ENCODE assay signal across 22 cellular contexts in the genomic region with DNA sequence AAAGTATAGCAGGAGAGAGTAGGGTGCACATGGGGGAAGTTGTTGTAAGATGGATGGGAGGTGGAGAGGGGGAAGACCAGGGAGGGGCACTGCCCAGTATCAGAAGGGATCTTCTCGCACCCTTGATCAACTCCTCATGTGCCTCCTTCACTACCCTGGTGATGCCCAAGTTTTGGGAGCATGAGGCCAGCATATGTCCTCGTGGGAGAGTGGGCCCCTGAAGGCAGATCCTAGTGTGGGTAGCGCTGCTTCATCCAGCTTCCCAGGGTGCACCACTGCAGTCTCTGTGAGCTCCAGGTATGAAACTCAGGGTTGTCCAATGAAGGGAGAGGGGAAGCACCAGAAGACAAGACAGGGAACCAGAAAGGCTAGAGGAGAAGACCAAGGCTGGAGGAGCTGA.
"Had no signal": no experiment of that assay in that cellular context is flagged by ENCODE, and none has a peak within 500 bp of the region (broad histone marks: within the 10 kb centered on the region; RNA-seq: fewer than 3 reads in every experiment).

No MANE protein-coding gene starts in this region.

- H3K27ac ChIP-seq: dorsolateral prefrontal cortex, gastrocnemius medialis, ovary, psoas muscle, skin epidermis, thoracic aorta, tibial nerve, upper lobe of left lung had no signal

- H3K36me3 Mint-ChIP-seq: memory B cell; mesothelial cell of epicardium; naive B cell; natural killer cell treated with Interleukin-12 subunit alpha and Interleukin-12 subunit beta and Interleukin-15 and Interleukin-18, amount 100 ng/mL, for 72 hours had no signal

- H3K27ac Mint-ChIP-seq: endodermal cell; memory B cell; mesothelial cell of epicardium; stimulated activated naive B cell treated with anti-CD40 and anti-IgM and Interleukin-4, amounts not matched to agents 10 μg/mL and 1 μg/mL and 100 μg/mL, for 72 hours; stimulated activated naive CD8-positive, alpha-beta T cell treated with anti-CD3 and anti-CD28 coated beads, Interleukin-15, Interleukin-2, amounts not matched to agents 100 ng/mL and 50 ng/mL, for 24 hours had no signal

- H3K4me2 ChIP-seq: hepatocyte had no signal

- DNase-seq: central memory CD4-positive, alpha-beta T cell; effector CD4-positive, alpha-beta T cell; endodermal cell; stimulated activated CD4-positive, alpha-beta T cell treated with anti-CD3 and anti-CD28 coated beads, Interleukin-2, amount 100 ng/mL, for 48 hours had no signal

- H3K4me1 ChIP-seq: gastrocnemius medialis had no signal

- H3K9me3 Mint-ChIP-seq: endodermal cell; memory B cell; mesothelial cell of epicardium; natural killer cell treated with Interleukin-12 subunit alpha and Interleukin-12 subunit beta and Interleukin-15 and Interleukin-18, amount 100 ng/mL, for 72 hours; neural crest cell; stimulated activated naive B cell treated with anti-CD40 and anti-IgM and Interleukin-4, amounts not matched to agents 10 μg/mL and 1 μg/mL and 100 μg/mL, for 72 hours; stimulated activated naive CD8-positive, alpha-beta T cell treated with anti-CD3 and anti-CD28 coated beads, Interleukin-15, Interleukin-2, amounts not matched to agents 100 ng/mL and 50 ng/mL, for 24 hours had no signal

- H3K79me2 ChIP-seq: hepatocyte had no signal

- H3K36me3 ChIP-seq: gastrocnemius medialis, ovary, thoracic aorta, tibial nerve, upper lobe of left lung had no signal

- H3K27me3 ChIP-seq: hepatocyte, ovary, tibial nerve, upper lobe of left lung had no signal

- H3K4me3 ChIP-seq: dorsolateral prefrontal cortex, gastrocnemius medialis, hepatocyte, lung, mucosa of descending colon, ovary, psoas muscle, skin epidermis, thoracic aorta, tibial nerve, upper lobe of left lung had no signal

- H3K9me3 ChIP-seq: gastrocnemius medialis, mucosa of descending colon, ovary, psoas muscle, thoracic aorta, tibial nerve, upper lobe of left lung had no signal

- H2AFZ ChIP-seq: hepatocyte had no signal

- H3K4me3 Mint-ChIP-seq: endodermal cell; memory B cell; mesothelial cell of epicardium; natural killer cell treated with Interleukin-12 subunit alpha and Interleukin-12 subunit beta and Interleukin-15 and Interleukin-18, amount 100 ng/mL, for 72 hours; neural crest cell; stimulated activated naive B cell treated with anti-CD40 and anti-IgM and Interleukin-4, amounts not matched to agents 10 μg/mL and 1 μg/mL and 100 μg/mL, for 72 hours; stimulated activated naive CD8-positive, alpha-beta T cell treated with anti-CD3 and anti-CD28 coated beads, Interleukin-15, Interleukin-2, amounts not matched to agents 100 ng/mL and 50 ng/mL, for 24 hours had no signal
